ENCODE assay signal across 8 cellular contexts in the genomic region with DNA sequence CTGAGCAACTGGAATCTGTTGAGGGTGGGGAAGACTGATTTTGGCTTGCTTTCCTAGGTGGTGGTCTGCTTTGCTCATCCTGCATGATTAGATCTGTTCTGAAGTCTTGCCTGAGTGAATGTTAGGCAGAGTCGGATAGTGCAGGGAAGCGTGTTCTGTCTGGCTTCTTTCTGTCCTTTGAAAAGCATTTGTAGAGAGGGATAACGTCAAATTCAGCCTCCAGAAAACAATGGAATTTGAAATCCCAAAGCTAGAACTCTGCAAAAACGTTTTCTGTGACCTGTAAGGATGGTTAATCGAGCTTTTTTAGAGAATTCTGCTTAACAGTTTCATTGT. TPM values are rescaled to one million over a fixed set of nuclear protein-coding genes. Genes with fewer than 3 reads are reported as not detected.
DNase-seq lines count a peak whose midpoint lies in the region; ATAC-seq and TF ChIP-seq lines count a peak whose summit lies in the region.

No MANE protein-coding gene starts in this region.

- peak overlapping the region; percentile 59; the same call in 1 of the 2 replicates for H3K27ac Mint-ChIP-seq in HFFc6
- H3K27ac Mint-ChIP-seq in activated naive CD8-positive, alpha-beta T cell = peak overlapping the region; percentile 61
- no peak overlapping the region for H3K27ac Mint-ChIP-seq in stimulated activated naive B cell treated with anti-CD40 and anti-IgM and Interleukin-4, amounts not matched to agents 10 μg/mL and 1 μg/mL and 100 μg/mL, for 72 hours

- H3K4me3 ChIP-seq in iPS-20b (ENCODE audit: low read length) = peak overlapping the region; percentile 89

- H3K9me3 Mint-ChIP-seq in HFFc6 = no peaks in the 10 kb centered on the region
- H3K9me3 Mint-ChIP-seq in activated naive CD8-positive, alpha-beta T cell (ENCODE audit: low read depth) = no peaks in the 10 kb centered on the region
- H3K9me3 Mint-ChIP-seq in stimulated activated naive B cell treated with anti-CD40 and anti-IgM and Interleukin-4, amounts not matched to agents 10 μg/mL and 1 μg/mL and 100 μg/mL, for 72 hours = no peaks in the 10 kb centered on the region

- peaks cover 4% of the 10 kb centered on the region; the same call in 1 of the 2 replicates for H3K4me1 ChIP-seq in iPS-20b (ENCODE audit: insufficient read depth, low read length)

- H3K36me3 ChIP-seq in iPS-20b (ENCODE audit: insufficient read depth, low read depth, low read length) = no peaks in the 10 kb centered on the region

- H3K27me3 ChIP-seq in iPS-20b (ENCODE audit: insufficient read depth, low read length) = peaks cover 20% of the 10 kb centered on the region

- no peak for TF ChIP-seq CTCF in HFFc6 (IDR thresholded peaks at IDR 0.05)

- peak overlapping the region; percentile 94 for H3K4me3 Mint-ChIP-seq in HFFc6
- H3K4me3 Mint-ChIP-seq in activated naive CD8-positive, alpha-beta T cell = peak overlapping the region; percentile 97
- H3K4me3 Mint-ChIP-seq in stimulated activated naive B cell treated with anti-CD40 and anti-IgM and Interleukin-4, amounts not matched to agents 10 μg/mL and 1 μg/mL and 100 μg/mL, for 72 hours = peak overlapping the region; percentile 95 to 96

- peak overlapping the region; percentile 80; the same call in 1 of the 2 replicates for H3K9ac ChIP-seq in iPS-20b (ENCODE audit: low read depth, low read length)

- no peaks in the 10 kb centered on the region; the same call in 1 of the 2 replicates for H3K27me3 Mint-ChIP-seq in HFFc6 (ENCODE audit: insufficient read depth)
- no peaks in the 10 kb centered on the region for H3K27me3 Mint-ChIP-seq in activated naive CD8-positive, alpha-beta T cell
- peaks cover 0 to 4% of the 10 kb centered on the region in 2 donors for H3K27me3 Mint-ChIP-seq in stimulated activated naive B cell treated with anti-CD40 and anti-IgM and Interleukin-4, amounts not matched to agents 10 μg/mL and 1 μg/mL and 100 μg/mL, for 72 hours

- no peaks in the 10 kb centered on the region for H3K36me3 Mint-ChIP-seq in HFFc6 (ENCODE audit: low read depth)
- H3K36me3 Mint-ChIP-seq in activated naive CD8-positive, alpha-beta T cell = no peaks in the 10 kb centered on the region
- no peaks in the 10 kb centered on the region for H3K36me3 Mint-ChIP-seq in stimulated activated naive B cell treated with anti-CD40 and anti-IgM and Interleukin-4, amounts not matched to agents 10 μg/mL and 1 μg/mL and 100 μg/mL, for 72 hours

- no peak for ATAC-seq in stimulated activated naive B cell treated with anti-CD40 and anti-IgM and Interleukin-4, amounts not matched to agents 10 μg/mL and 1 μg/mL and 100 μg/mL, for 72 hours (replicated peaks)
- ATAC-seq in GM19328 (IDR thresholded peaks at IDR 0.05; ENCODE audit: unreplicated experiment) = no peak

- H3K9me3 ChIP-seq in iPS-20b (ENCODE audit: insufficient read depth, low read depth, low read length) = no peaks in the 10 kb centered on the region

- no peak overlapping the region for H3K27ac ChIP-seq in iPS-20b (ENCODE audit: low read length)

- DNase-seq in HFFc6 = no peak
- no peak for DNase-seq in stimulated activated naive B cell treated with anti-CD40 and anti-IgM and Interleukin-4, amounts not matched to agents 10 μg/mL and 1 μg/mL and 100 μg/mL, for 72 hours
- no peak for DNase-seq in NCI-H2029 (lab: John Stamatoyannopoulos, UW)
- DNase-seq in SHP77 treated with DMSO at 0.1 percent for 48 hours (lab: John Stamatoyannopoulos, UW) = no peak
- no peak for DNase-seq in NK-92 treated with Interleukin-12 subunit alpha and Interleukin-12 subunit beta, amount 100 ng/mL, for 24 hours (lab: John Stamatoyannopoulos, UW)

- peaks cover 42% of the 10 kb centered on the region for H3K4me1 Mint-ChIP-seq in HFFc6 (ENCODE audit: low read depth)
- peaks cover 16% of the 10 kb centered on the region for H3K4me1 Mint-ChIP-seq in activated naive CD8-positive, alpha-beta T cell (ENCODE audit: low read depth)
- H3K4me1 Mint-ChIP-seq in stimulated activated naive B cell treated with anti-CD40 and anti-IgM and Interleukin-4, amounts not matched to agents 10 μg/mL and 1 μg/mL and 100 μg/mL, for 72 hours = peaks cover 13 to 19% of the 10 kb centered on the region in 2 donors

RNA-seq across cellular contexts. Expression of a gene that starts 1.4 kb away (rescaled TPM):
- 10 to 100 TPM; 13.2 to 20.6 (median 17.7) TPM for total RNA-seq in HFFc6 (2021; fragmentation: NEBNext Ultra II Directional; extraction: Animal tissue kit (Norgen Biotek cat#: 25700))
